Comparison of ENCODE assay signal across 1 cellular context in genomic region chr17:58120195-58120822, GRCh38.
TF ChIP-seq lines count a peak whose summit lies in the region.

No MANE protein-coding gene starts in this region.

TF ChIP-seq in HepG2, 621 proteins besides CTCF, POLR2A, EP300 and RAD21 (continued from another document and continues in another):
- TF ChIP-seq BRF2 (CRISPR knock-in tag; IDR thresholded peaks at IDR 0.05) (no peak), ZNF263 (CRISPR knock-in tag; IDR thresholded peaks at IDR 0.05) (no peak), IRF9 (CRISPR knock-in tag; IDR thresholded peaks at IDR 0.05; ENCODE audit: borderline replicate concordance) (no peak), SP1 (IDR thresholded peaks at IDR 0.05) (no peak), SP1 (CRISPR knock-in tag; IDR thresholded peaks at IDR 0.05) (no peak), RFX1 (IDR thresholded peaks at IDR 0.05) (no peak), BATF2 (CRISPR knock-in tag; IDR thresholded peaks at IDR 0.05) (no peak), NFAT5 (CRISPR knock-in tag; IDR thresholded peaks at IDR 0.05) (peak; percentile 75; the same call in 1 of the 2 replicates), MYC (CRISPR knock-in tag; IDR thresholded peaks at IDR 0.05; ENCODE audit: borderline replicate concordance) (no peak), TEF (CRISPR knock-in tag; IDR thresholded peaks at IDR 0.05) (0 out of 2 replicates have a peak, but pooled peaks have one; percentile 45), ZNF709 (CRISPR knock-in tag; IDR thresholded peaks at IDR 0.05) (no peak), MAFF (IDR thresholded peaks at IDR 0.05; ENCODE audit: low read depth, low read length) (no peak), ZNF274 (CRISPR knock-in tag; IDR thresholded peaks at IDR 0.05) (no peak), TGIF2 (CRISPR knock-in tag; IDR thresholded peaks at IDR 0.05) (peak; percentile 92), ZKSCAN8 (CRISPR knock-in tag; IDR thresholded peaks at IDR 0.05; ENCODE audit: borderline replicate concordance) (no peak), ZNF337 (CRISPR knock-in tag; IDR thresholded peaks at IDR 0.05; ENCODE audit: borderline replicate concordance, low read depth) (no peak), KAT7 (CRISPR knock-in tag; IDR thresholded peaks at IDR 0.05; ENCODE audit: borderline replicate concordance) (no peak), AGO2 (optimal IDR thresholded peaks at IDR 0.05; ENCODE audit: low read depth, low read length) (no peak), FOXP4 (CRISPR knock-in tag; IDR thresholded peaks at IDR 0.05) (no peak), ZKSCAN5 (CRISPR knock-in tag; IDR thresholded peaks at IDR 0.05) (no peak), RXRA (CRISPR knock-in tag; IDR thresholded peaks at IDR 0.05) (no peak), RCOR2 (CRISPR knock-in tag; IDR thresholded peaks at IDR 0.05) (no peak), ZNF30 (CRISPR knock-in tag; IDR thresholded peaks at IDR 0.05) (no peak), REXO4 (CRISPR knock-in tag; IDR thresholded peaks at IDR 0.05; ENCODE audit: borderline replicate concordance) (0 out of 2 replicates have a peak, but pooled peaks have one; percentile 68), ZNF503 (CRISPR knock-in tag; IDR thresholded peaks at IDR 0.05) (no peak), CREBL2 (CRISPR knock-in tag; IDR thresholded peaks at IDR 0.05; ENCODE audit: borderline replicate concordance) (no peak), TFAP4 (IDR thresholded peaks at IDR 0.05; ENCODE audit: borderline replicate concordance, low read depth) (no peak), E2F5 (CRISPR knock-in tag; conservative IDR thresholded peaks at IDR 0.05) (peak; percentile 71; the same call in 1 of the 2 replicates), NCOA5 (CRISPR knock-in tag; IDR thresholded peaks at IDR 0.05) (no peak), ATF3 (CRISPR knock-in tag; IDR thresholded peaks at IDR 0.05) (0 out of 2 replicates have a peak, but pooled peaks have one; percentile 35), ZNF720 (CRISPR knock-in tag; IDR thresholded peaks at IDR 0.05) (0 out of 2 replicates have a peak, but pooled peaks have one; percentile 26), GRHL1 (CRISPR knock-in tag; conservative IDR thresholded peaks at IDR 0.05) (no peak), MXD4 (CRISPR knock-in tag; IDR thresholded peaks at IDR 0.05) (peak; percentile 66; the same call in 1 of the 2 replicates), HMGXB3 (CRISPR knock-in tag; IDR thresholded peaks at IDR 0.05; ENCODE audit: borderline replicate concordance) (peak; percentile 93), ZFP1 (CRISPR knock-in tag; IDR thresholded peaks at IDR 0.05) (no peak), KLF12 (CRISPR knock-in tag; IDR thresholded peaks at IDR 0.05; ENCODE audit: borderline replicate concordance) (peak; percentile 37; the same call in 1 of the 2 replicates), ZSCAN31 (CRISPR knock-in tag; IDR thresholded peaks at IDR 0.05; ENCODE audit: low read depth) (no peak; the same call in 1 of the 2 replicates)
